Comparison of ENCODE assay signal across 24 cellular contexts in the genomic region with DNA sequence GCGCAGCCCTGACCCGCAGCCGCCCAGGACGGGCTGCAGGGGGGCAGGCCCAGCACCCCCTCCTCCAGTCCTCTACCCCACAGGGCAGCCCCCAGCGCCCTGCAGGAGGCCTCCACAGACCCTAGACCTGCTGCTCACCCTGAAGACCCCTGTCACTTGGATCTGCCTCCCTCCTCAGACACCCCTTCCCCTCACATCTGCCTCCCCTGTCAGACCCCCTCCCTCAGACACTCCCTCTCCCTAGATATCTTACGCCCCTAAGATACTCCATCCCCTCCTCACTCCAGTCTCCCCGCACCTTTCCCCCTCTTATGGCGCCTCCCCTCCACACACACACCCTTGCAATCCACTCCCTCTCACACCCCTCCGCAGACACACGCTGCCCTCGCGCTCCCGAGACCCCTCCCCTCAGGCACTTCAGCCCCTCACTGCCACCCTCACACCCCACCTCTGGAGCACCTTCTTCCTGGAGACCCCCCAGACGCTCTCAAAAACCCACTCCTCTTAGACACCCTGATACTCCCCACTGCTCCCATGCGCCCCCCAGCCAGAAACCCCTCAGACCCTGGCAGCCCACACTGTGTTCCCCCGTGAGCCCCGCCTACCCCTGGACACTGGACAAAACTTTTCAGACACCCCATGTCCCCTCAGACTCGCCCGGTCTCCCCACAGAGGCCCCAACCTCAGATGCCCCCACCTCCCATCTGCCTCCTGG. TPM values are rescaled to one million over a fixed set of nuclear protein-coding genes. Genes with fewer than 3 reads are reported as not detected.
DNase-seq lines count a peak whose midpoint lies in the region; ATAC-seq and TF ChIP-seq lines count a peak whose summit lies in the region.
"Had no signal": no experiment of that assay in that cellular context is flagged by ENCODE, and none has a peak within 500 bp of the region (broad histone marks: within the 10 kb centered on the region; RNA-seq: fewer than 3 reads in every experiment).

No MANE protein-coding gene starts in this region.

- no peak overlapping the region for H2AK5ac ChIP-seq in neuronal stem cell (ENCODE audit: low read depth, low read length)

- H3K4me2 ChIP-seq in hepatocyte = peak overlapping the region; percentile 62
- H3K4me2 ChIP-seq in neuronal stem cell (ENCODE audit: insufficient read depth, low read length, poor library complexity, severe bottlenecking) = no peak overlapping the region

- no peaks in the 10 kb centered on the region for H3K36me3 Mint-ChIP-seq in activated T-cell treated with anti-CD3 and anti-CD28 coated beads, Interleukin-2, amount 50 U/mL, for 72 hours (ENCODE audit: insufficient read depth in 2 of 2)
- H3K36me3 Mint-ChIP-seq in activated T-cell treated with anti-CD3 and anti-CD28 coated beads, Interleukin-2, amount 50 U/mL, for 24 hours (ENCODE audit: low read depth) = peaks cover 7% of the 10 kb centered on the region
- H3K36me3 Mint-ChIP-seq: IgD-negative memory B cell had no signal

- H3K14ac ChIP-seq in neuronal stem cell (ENCODE audit: low read length) = peak overlapping the region; percentile 38

- H3K27me3 ChIP-seq in hepatocyte = peaks cover 69% of the 10 kb centered on the region
- peaks cover 38 to 87% (median 72%) of the 10 kb centered on the region in 3 experiments for H3K27me3 ChIP-seq in neuronal stem cell (ENCODE audit: control insufficient read depth in 3 of 3, insufficient read depth in 3 of 3, low read depth in 1 of 3, low read length in 3 of 3)

- no peak for TF ChIP-seq CTCF in hepatocyte (IDR thresholded peaks at IDR 0.05; ENCODE audit: poor library complexity)

- peaks cover 3% of the 10 kb centered on the region for H3K79me1 ChIP-seq in neuronal stem cell (ENCODE audit: low read depth, low read length)

- H2AFZ ChIP-seq in hepatocyte = no peak overlapping the region
- H2AFZ ChIP-seq in neuronal stem cell (ENCODE audit: low read length) = no peak overlapping the region
- H2AFZ ChIP-seq: GM23248 had no signal

- no peak overlapping the region for H3K4ac ChIP-seq in neuronal stem cell (ENCODE audit: low read length)

- ATAC-seq in activated T-cell treated with anti-CD3 and anti-CD28 coated beads, Interleukin-2, amount 50 U/mL, for 72 hours (replicated peaks in 1 of 2) = peak; percentile 31 to 34
- no peak for ATAC-seq in HG02981 (IDR thresholded peaks at IDR 0.05; ENCODE audit: unreplicated experiment)
- ATAC-seq in GM19023 (IDR thresholded peaks at IDR 0.05; ENCODE audit: unreplicated experiment) = no peak
- ATAC-seq: esophagus mucosa, gastrocnemius medialis had no signal

- no peak overlapping the region for H4K91ac ChIP-seq in neuronal stem cell (ENCODE audit: low read depth, low read length, poor library complexity)

- H3K27ac ChIP-seq in hepatocyte (no peak overlapping the region), neuronal stem cell (replicated peaks; ENCODE audit: low read length) (no peak overlapping the region)
- H3K27ac ChIP-seq: gastrocnemius medialis, GM23248, left lung, SJCRH30 had no signal

- no peak overlapping the region for H2BK120ac ChIP-seq in neuronal stem cell (ENCODE audit: low read depth, low read length)

- H3K27me3 Mint-ChIP-seq in activated T-cell treated with anti-CD3 and anti-CD28 coated beads, Interleukin-2, amount 50 U/mL, for 72 hours (ENCODE audit: low read depth) = peaks cover 12% of the 10 kb centered on the region
- peaks cover 23% of the 10 kb centered on the region for H3K27me3 Mint-ChIP-seq in activated T-cell treated with anti-CD3 and anti-CD28 coated beads, Interleukin-2, amount 50 U/mL, for 24 hours

- H3K9me3 ChIP-seq in hepatocyte (ENCODE audit: low read depth) = no peaks in the 10 kb centered on the region
- peaks cover 0 to 12% of the 10 kb centered on the region in 2 donors for H3K9me3 ChIP-seq in neuronal stem cell (replicated peaks in 1 of 2; ENCODE audit: control insufficient read depth in 2 of 2, insufficient read depth in 1 of 2, low read depth in 1 of 2, low read length in 2 of 2)
- H3K9me3 ChIP-seq: gastrocnemius medialis, left lung, SJCRH30 had no signal

- TF ChIP-seq RAD21 in Ishikawa (IDR thresholded peaks at IDR 0.05; ENCODE audit: low read depth) = no peak

- H2BK12ac ChIP-seq in neuronal stem cell (ENCODE audit: low read length) = no peak overlapping the region

- H3K4me1 ChIP-seq in hepatocyte (ENCODE audit: insufficient read depth) = no peaks in the 10 kb centered on the region
- H3K4me1 ChIP-seq in neuronal stem cell (ENCODE audit: control insufficient read depth in 2 of 2, insufficient read depth in 1 of 2, low read depth in 1 of 2, low read length in 2 of 2) = peaks cover 0 to 4% of the 10 kb centered on the region in 2 donors
- H3K4me1 ChIP-seq: gastrocnemius medialis, SJCRH30 had no signal

- no peak for TF ChIP-seq EP300 in Ishikawa (IDR thresholded peaks at IDR 0.05; ENCODE audit: borderline replicate concordance)

- H3K9ac ChIP-seq in neuronal stem cell (ENCODE audit: low read depth, low read length, poor library complexity) = no peak overlapping the region
- H3K9ac ChIP-seq: GM23248 had no signal

- WGBS in hepatocyte (ENCODE audit: low lambda C conversion rate, missing lambda C conversion rate) = 7% methylated on average over 16 of the region's 19 CpGs
- no CpG with 5 or more reads among the region's 19 CpGs for WGBS in neuronal stem cell (ENCODE audit: extremely low coverage in 2 of 2, insufficient read length in 2 of 2, insufficient replicate concordance in 1 of 2), 2 donors

- no peak overlapping the region for H3K23ac ChIP-seq in neuronal stem cell (ENCODE audit: low read depth, low read length, poor library complexity)

- peaks cover 37% of the 10 kb centered on the region for H3K4me1 Mint-ChIP-seq in activated T-cell treated with anti-CD3 and anti-CD28 coated beads, Interleukin-2, amount 50 U/mL, for 72 hours (ENCODE audit: low read depth)
- peaks cover 36% of the 10 kb centered on the region for H3K4me1 Mint-ChIP-seq in activated T-cell treated with anti-CD3 and anti-CD28 coated beads, Interleukin-2, amount 50 U/mL, for 24 hours (ENCODE audit: low read depth)

- H4K20me1 ChIP-seq in hepatocyte (ENCODE audit: insufficient read depth, poor library complexity, severe bottlenecking) = no peaks in the 10 kb centered on the region

- no peak overlapping the region for H4K8ac ChIP-seq in neuronal stem cell (ENCODE audit: low read depth, low read length)

- no peaks in the 10 kb centered on the region for H3K9me2 ChIP-seq in hepatocyte (replicated peaks; ENCODE audit: insufficient read depth)

- H3K27ac Mint-ChIP-seq in activated T-cell treated with anti-CD3 and anti-CD28 coated beads, Interleukin-2, amount 50 U/mL, for 72 hours = no peak overlapping the region
- no peak overlapping the region for H3K27ac Mint-ChIP-seq in activated T-cell treated with anti-CD3 and anti-CD28 coated beads, Interleukin-2, amount 50 U/mL, for 24 hours
- H3K27ac Mint-ChIP-seq: IgD-negative memory B cell had no signal

- H3K4me3 Mint-ChIP-seq in activated T-cell treated with anti-CD3 and anti-CD28 coated beads, Interleukin-2, amount 50 U/mL, for 72 hours = peak overlapping the region in 1 of 2 donors; percentile 48
- no peak overlapping the region for H3K4me3 Mint-ChIP-seq in activated T-cell treated with anti-CD3 and anti-CD28 coated beads, Interleukin-2, amount 50 U/mL, for 24 hours

- no peak overlapping the region for H3K18ac ChIP-seq in neuronal stem cell (ENCODE audit: low read length)

- H3K9me3 Mint-ChIP-seq in activated T-cell treated with anti-CD3 and anti-CD28 coated beads, Interleukin-2, amount 50 U/mL, for 72 hours = no peaks in the 10 kb centered on the region
- no peaks in the 10 kb centered on the region for H3K9me3 Mint-ChIP-seq in activated T-cell treated with anti-CD3 and anti-CD28 coated beads, Interleukin-2, amount 50 U/mL, for 24 hours
- H3K9me3 Mint-ChIP-seq: IgD-negative memory B cell had no signal

- H2BK15ac ChIP-seq in neuronal stem cell (ENCODE audit: low read length) = peak overlapping the region; percentile 37

- H3K36me3 ChIP-seq in hepatocyte (replicated peaks; ENCODE audit: insufficient read depth, low read depth) (no peaks in the 10 kb centered on the region), neuronal stem cell (replicated peaks in 1 of 2; ENCODE audit: control insufficient read depth in 2 of 2, insufficient read depth in 2 of 2, low read length in 2 of 2) (peaks cover 0 to 4% of the 10 kb centered on the region in 2 donors)
- H3K36me3 ChIP-seq: gastrocnemius medialis, left lung, SJCRH30 had no signal

- no peaks in the 10 kb centered on the region for H3K79me2 ChIP-seq in hepatocyte

- no peak overlapping the region for H2BK5ac ChIP-seq in neuronal stem cell (ENCODE audit: low read length)

- H3K4me3 ChIP-seq in hepatocyte (no peak overlapping the region), neuronal stem cell (ENCODE audit: low read length in 2 of 2) (no peak overlapping the region)
- H3K4me3 ChIP-seq: gastrocnemius medialis, GM23248, left lung, SJCRH30 had no signal

- no peak for DNase-seq in activated T-cell treated with anti-CD3 and anti-CD28 coated beads, Interleukin-2, amount 50 U/mL, for 72 hours
- DNase-seq in activated T-cell treated with anti-CD3 and anti-CD28 coated beads, Interleukin-2, amount 50 U/mL, for 24 hours = no peak
- DNase-seq in hepatocyte (ENCODE audit: low spot score) (no peak), neuronal stem cell (ENCODE audit: low spot score) (no peak), cerebellar nuclear complex (lab: John Stamatoyannopoulos, UW) (no peak)
- DNase-seq: activated gamma-delta T cell treated with Interleukin-2 at 50 U/mL for 16 hours; COR-L47; gastrocnemius medialis; midbrain; MM.1S; NCI-H1436 treated with DMSO at 0.1 percent for 48 hours; NCI-H774; PC-3; SJCRH30; stimulated activated CD8-positive, alpha-beta memory T cell treated with anti-CD3 and anti-CD28 coated beads, Interleukin-4, amount 100 ng/mL, for 48 hours had no signal

RNA-seq across cellular contexts. Expression of gene ERFL, which starts 14.6 kb away (rescaled TPM):
- 1 to 10 TPM; 3.3 to 4.1 TPM for total RNA-seq in activated T-cell treated with anti-CD3 and anti-CD28 coated beads, Interleukin-2, amount 50 U/mL, for 72 hours
- 0.53 TPM in 1 of 2 replicates, not detected in the other for total RNA-seq in hepatocyte
- not detected in 2 replicates for polyA plus RNA-seq in hepatocyte
- polyA plus RNA-seq in neuronal stem cell (2013, experiment 1 of 2) = 0.47 TPM
- 0.44 TPM for polyA plus RNA-seq in neuronal stem cell (2013, experiment 2 of 2)
- total RNA-seq: cardiac septum, esophagus mucosa, gastrocnemius medialis, GM23248, SJCRH30, temporal lobe had no signal
- polyA plus RNA-seq: GM23248, IgD-negative memory B cell had no signal

RNA-seq across cellular contexts. Expression of gene ARHGEF1, which starts 30.6 kb away (rescaled TPM):
- 100 to 1,000 TPM; 371 to 446 TPM for total RNA-seq in activated T-cell treated with anti-CD3 and anti-CD28 coated beads, Interleukin-2, amount 50 U/mL, for 72 hours
- total RNA-seq in hepatocyte = 22.1 and 29.7 TPM in 2 replicates
- 67.8 and 71.7 TPM in 2 replicates for polyA plus RNA-seq in hepatocyte
- 30.0 TPM for polyA plus RNA-seq in neuronal stem cell (2013, experiment 1 of 2)
- polyA plus RNA-seq in neuronal stem cell (2013, experiment 2 of 2) = 29.8 TPM

RNA-seq across cellular contexts. Expression of gene CD79A, which starts 36.6 kb away (rescaled TPM):
- total RNA-seq in activated T-cell treated with anti-CD3 and anti-CD28 coated beads, Interleukin-2, amount 50 U/mL, for 72 hours = 10 to 100 TPM; 12.3 to 27.5 TPM
- total RNA-seq in hepatocyte = 0.37 TPM in 1 of 2 replicates, not detected in the other
- polyA plus RNA-seq in hepatocyte = 0.27 TPM in 1 of 2 replicates, not detected in the other
- 0.67 TPM for polyA plus RNA-seq in neuronal stem cell (2013, experiment 1 of 2)
- 0.64 TPM for polyA plus RNA-seq in neuronal stem cell (2013, experiment 2 of 2)
- total RNA-seq: cardiac septum, GM23248, temporal lobe had no signal
- polyA plus RNA-seq: GM23248 had no signal

RNA-seq across cellular contexts. Expression of gene RABAC1, which starts 45.5 kb away (rescaled TPM):
- total RNA-seq in activated T-cell treated with anti-CD3 and anti-CD28 coated beads, Interleukin-2, amount 50 U/mL, for 72 hours = 10 to 100 TPM; 64.5 to 81.0 TPM
- total RNA-seq in hepatocyte = 203 and 214 TPM in 2 replicates
- 395 and 469 TPM in 2 replicates for polyA plus RNA-seq in hepatocyte
- 83.3 TPM for polyA plus RNA-seq in neuronal stem cell (2013, experiment 1 of 2)
- polyA plus RNA-seq in neuronal stem cell (2013, experiment 2 of 2) = 90.0 TPM

RNA-seq across cellular contexts. Expression of gene RPS19, which starts 53.6 kb away (rescaled TPM):
- 1,000 to 10,000 TPM; 4,101 to 4,133 TPM for total RNA-seq in activated T-cell treated with anti-CD3 and anti-CD28 coated beads, Interleukin-2, amount 50 U/mL, for 72 hours
- 740 and 840 TPM in 2 replicates for total RNA-seq in hepatocyte
- 1,425 and 1,529 TPM in 2 replicates for polyA plus RNA-seq in hepatocyte
- 4,580 TPM for polyA plus RNA-seq in neuronal stem cell (2013, experiment 1 of 2)
- 4,472 TPM for polyA plus RNA-seq in neuronal stem cell (2013, experiment 2 of 2)

Comparison
In these comparisons a context has a peak if more than half of its experiments do, and no peak if none do; other contexts are left out.
1. ATAC-seq: peak in activated T-cell treated with anti-CD3 and anti-CD28 coated beads, Interleukin-2, amount 50 U/mL, for 72 hours (2 of 2); none in HG02981 (single experiment) and GM19023 (single experiment).
2. RNA of gene ARHGEF1, which starts 30.6 kb away (total RNA-seq): 371 to 446 TPM in activated T-cell treated with anti-CD3 and anti-CD28 coated beads, Interleukin-2, amount 50 U/mL, for 72 hours; 22.1 to 29.7 TPM in hepatocyte; every median in the first group is over 10 times any median in the second.